ENCODE assay signal across 17 cellular contexts in the genomic region with DNA sequence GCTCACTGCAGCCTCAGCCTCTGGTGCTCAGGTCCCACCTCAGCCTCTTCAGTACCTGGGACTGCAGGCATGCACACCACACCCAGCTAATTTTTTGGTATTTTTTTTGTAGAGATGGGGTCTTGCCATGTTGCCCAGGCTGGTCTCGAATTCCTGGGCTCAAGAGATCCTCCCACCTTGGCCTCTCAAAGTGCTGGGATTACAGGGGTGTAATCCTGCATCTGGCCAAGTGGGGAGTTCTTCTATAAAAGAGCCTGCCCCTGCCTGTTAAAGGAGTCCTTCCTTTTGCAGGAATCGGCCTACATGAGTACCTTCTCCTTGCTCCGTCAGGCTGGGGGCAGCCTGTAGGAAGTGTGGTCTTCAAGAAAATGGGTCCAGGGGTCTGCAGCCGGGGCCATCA.
"Had no signal": no experiment of that assay in that cellular context is flagged by ENCODE, and none has a peak within 500 bp of the region (broad histone marks: within the 10 kb centered on the region; RNA-seq: fewer than 3 reads in every experiment).

No MANE protein-coding gene starts in this region.

- H3K4me3 ChIP-seq: dorsolateral prefrontal cortex, heart left ventricle, mucosa of descending colon, psoas muscle, skin epidermis, suprapubic skin, thyroid gland had no signal

- H3K27ac ChIP-seq: dorsolateral prefrontal cortex, heart left ventricle, neutrophil, psoas muscle, skin epidermis, suprapubic skin, thyroid gland had no signal

- H3K27me3 ChIP-seq: dorsolateral prefrontal cortex, heart left ventricle, neutrophil, suprapubic skin, thyroid gland had no signal

- H3K9me3 ChIP-seq: heart left ventricle, mucosa of descending colon, neutrophil, psoas muscle, suprapubic skin, thyroid gland had no signal

- ATAC-seq: esophagus mucosa; heart left ventricle; mucosa of descending colon; naive thymus-derived CD8-positive, alpha-beta T cell; psoas muscle; sciatic nerve had no signal

- DNase-seq: cortex of kidney; dorsolateral prefrontal cortex; effector CD8-positive, alpha-beta T cell; heart left ventricle; hippocampal formation; mucosa of descending colon; naive thymus-derived CD8-positive, alpha-beta T cell; psoas muscle; retina; stimulated activated CD4-positive, alpha-beta T cell treated with anti-CD3 and anti-CD28 coated beads, Interleukin-12 subunit alpha, Interleukin-12 subunit beta, amount 100 ng/mL, for 4 hours; stimulated activated naive CD4-positive, alpha-beta T cell treated with Interleukin-2 at 50 U/mL for 16 hours; thyroid gland had no signal

- H3K36me3 ChIP-seq: heart left ventricle, neutrophil, suprapubic skin, thyroid gland had no signal

- H3K4me1 ChIP-seq: psoas muscle, thyroid gland had no signal
